Comparison of ENCODE assay signal across 12 cellular contexts in genomic region chr22:20245577-20246367, GRCh38. TPM values are rescaled to one million over a fixed set of nuclear protein-coding genes. Genes with fewer than 3 reads are reported as not detected.
A peak's percentile ranks its signal among the peaks of the same experiment; 100 is the strongest.
DNase-seq lines count a peak whose midpoint lies in the region; ATAC-seq and TF ChIP-seq lines count a peak whose summit lies in the region.
"Had no signal": no experiment of that assay in that cellular context is flagged by ENCODE, and none has a peak within 500 bp of the region (broad histone marks: within the 10 kb centered on the region; RNA-seq: fewer than 3 reads in every experiment).

No MANE protein-coding gene starts in this region.

- H3K4me3 ChIP-seq in HUES64 (ENCODE audit: low read length): no peak overlapping the region

- 67% methylated on average over 14 of the region's 14 CpGs for WGBS in HUES64

- CTCF ChIA-PET in CD4-positive, alpha-beta T cell (lab: Charles Lee): no interaction called here

- POLR2A ChIA-PET in CD4-positive, alpha-beta T cell (lab: Charles Lee): no interaction called here

- intact Hi-C loops in CD4-positive, alpha-beta T cell (cut with DNase I, micrococcal nuclease): no loop called here

- DNase-seq in CD4-positive, alpha-beta T cell: no peak
- no peak for DNase-seq in activated naive CD8-positive, alpha-beta T cell treated with anti-CD3 and anti-CD28 coated beads, Interleukin-2, amount 50 U/mL, for 24 hours
- DNase-seq in naive B cell (no peak), H4 (ENCODE audit: low spot score) (no peak), HUDEP-2 (lab: John Stamatoyannopoulos, UW; ENCODE audit: unreplicated experiment in 76 of 76) (no peak)
- DNase-seq: NCI-H446, PC-3 had no signal

- no peaks in the 10 kb centered on the region for H3K27me3 ChIP-seq in CD4-positive, alpha-beta T cell (ENCODE audit: control insufficient read depth, insufficient read depth, low read length)
- no peaks in the 10 kb centered on the region for H3K27me3 ChIP-seq in HUES64 (ENCODE audit: insufficient read depth, low read length)

- H3K27ac ChIP-seq in CD4-positive, alpha-beta T cell (ENCODE audit: low read depth, low read length): peak overlapping the region; percentile 49
- H3K27ac ChIP-seq in HUES64 (ENCODE audit: low read depth, low read length): peak overlapping the region; percentile 71
- H3K27ac ChIP-seq: HL-60 had no signal

- no peaks in the 10 kb centered on the region for H3K36me3 ChIP-seq in HUES64 (ENCODE audit: insufficient read depth, low read length)

- H3K27ac Mint-ChIP-seq in CD4-positive, alpha-beta T cell: peak overlapping the region; percentile 95
- H3K27ac Mint-ChIP-seq in activated naive CD8-positive, alpha-beta T cell treated with anti-CD3 and anti-CD28 coated beads, Interleukin-2, amount 50 U/mL, for 24 hours: peak overlapping the region; percentile 76
- peak overlapping the region; percentile 27 to 74 (median 55) for H3K27ac Mint-ChIP-seq in naive B cell

- no peaks in the 10 kb centered on the region for H3K36me3 Mint-ChIP-seq in CD4-positive, alpha-beta T cell (ENCODE audit: low read depth)
- H3K36me3 Mint-ChIP-seq in activated naive CD8-positive, alpha-beta T cell treated with anti-CD3 and anti-CD28 coated beads, Interleukin-2, amount 50 U/mL, for 24 hours (ENCODE audit: low read depth): no peaks in the 10 kb centered on the region
- no peaks in the 10 kb centered on the region for H3K36me3 Mint-ChIP-seq in naive B cell

- H3K9ac ChIP-seq in HUES64 (ENCODE audit: low read depth, low read length): no peak overlapping the region

- no peaks in the 10 kb centered on the region for H3K9me3 ChIP-seq in CD4-positive, alpha-beta T cell (ENCODE audit: control insufficient read depth, low read length)
- H3K9me3 ChIP-seq in HUES64 (ENCODE audit: insufficient read depth, low read depth, low read length): no peaks in the 10 kb centered on the region

- H3K4me1 Mint-ChIP-seq in CD4-positive, alpha-beta T cell (ENCODE audit: low read depth): peaks cover 39% of the 10 kb centered on the region
- peaks cover 34% of the 10 kb centered on the region for H3K4me1 Mint-ChIP-seq in activated naive CD8-positive, alpha-beta T cell treated with anti-CD3 and anti-CD28 coated beads, Interleukin-2, amount 50 U/mL, for 24 hours
- peaks cover 27 to 52% (median 30%) of the 10 kb centered on the region in 3 donors for H3K4me1 Mint-ChIP-seq in naive B cell

- ATAC-seq in CD4-positive, alpha-beta T cell (ENCODE audit: poor library complexity): no peak
- ATAC-seq in activated naive CD8-positive, alpha-beta T cell treated with anti-CD3 and anti-CD28 coated beads, Interleukin-2, amount 50 U/mL, for 24 hours: no peak
- ATAC-seq in naive B cell (ENCODE audit: low read depth in 2 of 2) (no peak), GM21526 (IDR thresholded peaks at IDR 0.05; ENCODE audit: low FRiP score, unreplicated experiment) (no peak), GM19351 (IDR thresholded peaks at IDR 0.05; ENCODE audit: unreplicated experiment) (no peak)
- ATAC-seq: esophagus mucosa, PC-3 had no signal

- H3K4me1 ChIP-seq in HUES64 (ENCODE audit: insufficient read depth, low read length): peaks cover 17% of the 10 kb centered on the region

- H3K9me3 Mint-ChIP-seq in CD4-positive, alpha-beta T cell: no peaks in the 10 kb centered on the region
- H3K9me3 Mint-ChIP-seq in activated naive CD8-positive, alpha-beta T cell treated with anti-CD3 and anti-CD28 coated beads, Interleukin-2, amount 50 U/mL, for 24 hours: no peaks in the 10 kb centered on the region
- no peaks in the 10 kb centered on the region for H3K9me3 Mint-ChIP-seq in naive B cell

- H3K27me3 Mint-ChIP-seq in CD4-positive, alpha-beta T cell: no peaks in the 10 kb centered on the region
- H3K27me3 Mint-ChIP-seq in activated naive CD8-positive, alpha-beta T cell treated with anti-CD3 and anti-CD28 coated beads, Interleukin-2, amount 50 U/mL, for 24 hours: no peaks in the 10 kb centered on the region
- peaks cover 0 to 14% (median 3%) of the 10 kb centered on the region in 3 donors for H3K27me3 Mint-ChIP-seq in naive B cell

- peak overlapping the region; percentile 30 for H3K4me3 Mint-ChIP-seq in CD4-positive, alpha-beta T cell
- no peak overlapping the region for H3K4me3 Mint-ChIP-seq in activated naive CD8-positive, alpha-beta T cell treated with anti-CD3 and anti-CD28 coated beads, Interleukin-2, amount 50 U/mL, for 24 hours
- H3K4me3 Mint-ChIP-seq in naive B cell: peak overlapping the region in 7 of 8 donors; percentile 27 to 86 (median 65)

- no peak for TF ChIP-seq CTCF in CD4-positive, alpha-beta T cell (IDR thresholded peaks at IDR 0.05)

RNA-seq across cellular contexts. Expression of gene RTN4R, which starts 22.3 kb away (rescaled TPM):
- total RNA-seq in CD4-positive, alpha-beta T cell: under 1 TPM; 0.36 to 0.50 TPM
- polyA plus RNA-seq in HUES64 (2013, experiment 1 of 2): 15.2 TPM
- polyA plus RNA-seq in HUES64 (2013, experiment 2 of 2): 19.4 TPM
- not detected for polyA plus RNA-seq in naive B cell (ENCODE audit: low read depth in 6 of 6)
- total RNA-seq in H4 (2014; rRNA removed; shearing (Covaris generic)): 3.2 TPM in 2 replicates
